ENCODE assay signal across 8 cellular contexts in the genomic region with DNA sequence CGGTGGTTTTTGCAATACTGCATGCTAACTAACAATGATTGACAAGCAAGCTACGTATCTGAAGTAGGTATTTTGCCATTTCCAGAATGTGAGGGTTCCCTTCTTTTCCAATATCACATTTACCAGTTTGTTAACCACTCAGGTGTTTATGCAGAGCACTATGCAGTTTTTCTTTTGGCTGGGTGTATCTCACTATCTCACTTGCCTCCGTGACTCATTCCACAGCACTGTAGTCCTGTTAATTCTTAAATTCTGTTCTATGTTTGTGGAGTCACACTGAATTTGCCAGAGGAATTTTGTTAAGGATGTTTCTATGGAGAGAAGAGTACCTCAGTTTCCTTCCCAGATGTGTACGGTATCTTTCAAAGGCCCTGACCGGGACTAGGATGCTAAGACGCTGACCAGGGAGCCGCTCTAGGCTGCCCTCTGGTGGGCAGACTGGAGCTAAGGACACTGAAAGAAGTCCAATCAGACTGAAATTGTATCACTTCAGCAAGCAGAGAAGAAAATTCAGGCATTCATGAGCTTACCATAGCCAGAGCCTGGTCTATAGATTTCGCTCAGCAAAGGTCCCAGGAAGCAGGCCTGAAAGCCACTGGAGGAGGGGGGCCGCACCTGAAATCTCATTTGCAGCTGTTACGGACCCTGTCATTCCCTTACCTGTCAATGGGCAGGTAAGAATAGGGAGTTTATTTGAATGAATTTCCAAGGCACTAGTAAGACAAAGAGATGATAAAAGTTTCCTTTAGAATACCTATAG.
DNase-seq lines count a peak whose midpoint lies in the region; ATAC-seq and TF ChIP-seq lines count a peak whose summit lies in the region.

No MANE protein-coding gene starts in this region.

- H3K27ac ChIP-seq in RWPE1 (no peak overlapping the region), stomach (no peak overlapping the region)

- TF ChIP-seq CTCF in RWPE1 (conservative IDR thresholded peaks at IDR 0.05; ENCODE audit: low read depth) (peak; percentile 84), stomach (IDR thresholded peaks at IDR 0.05) (peak in 4 of 7 experiments; percentile 40 to 66 (median 47))

- CTCF ChIA-PET in RWPE1 (lab: Yijun Ruan, JAX) = interaction anchor here (0.5 to 1.0 kb wide), 12 partner anchors 10 to 593 kb away, joined by 3 to 5 read pairs (median 3); no protein-coding TSS in a partner anchor

- H3K9me3 ChIP-seq in stomach = no peaks in the 10 kb centered on the region

- WGBS in stomach, 5 donors = 46 to 49% (median 47%) methylated on average over 10 of the region's 10 CpGs

- no peaks in the 10 kb centered on the region for H3K27me3 ChIP-seq in stomach

- ATAC-seq in GM21360 (IDR thresholded peaks at IDR 0.05; ENCODE audit: unreplicated experiment) (peak; percentile 92), HG03442 (IDR thresholded peaks at IDR 0.05; ENCODE audit: unreplicated experiment) (peak; percentile 90), left lobe of liver (peak; percentile 90)

- POLR2A ChIA-PET in RWPE1 (lab: Yijun Ruan, JAX; ENCODE audit: low non-redundant PET) = no interaction called here

- DNase-seq in NCI-H345 (lab: John Stamatoyannopoulos, UW) (peak; percentile 10), NCI-H345 treated with DMSO at 0.1 percent for 48 hours (lab: John Stamatoyannopoulos, UW; ENCODE audit: unreplicated experiment) (no peak), RWPE1 (ENCODE audit: low spot score) (peak; percentile 36), cerebellum (ENCODE audit: low spot score) (peak; percentile 11), left lobe of liver (ENCODE audit: low spot score) (peak; percentile 51), stomach (peak; percentile 66)

- no peaks in the 10 kb centered on the region for H3K4me1 ChIP-seq in stomach

- no peaks in the 10 kb centered on the region for H3K36me3 ChIP-seq in stomach

- no peak overlapping the region for H3K4me3 ChIP-seq in stomach

- no peak for TF ChIP-seq EP300 in stomach (IDR thresholded peaks at IDR 0.05)

- intact Hi-C loops in stomach (cut with DNase I; ENCODE audit: low total_unique reads) = no loop called here

- no peak for TF ChIP-seq POLR2A in stomach (IDR thresholded peaks at IDR 0.05)
